In the genomic region with DNA sequence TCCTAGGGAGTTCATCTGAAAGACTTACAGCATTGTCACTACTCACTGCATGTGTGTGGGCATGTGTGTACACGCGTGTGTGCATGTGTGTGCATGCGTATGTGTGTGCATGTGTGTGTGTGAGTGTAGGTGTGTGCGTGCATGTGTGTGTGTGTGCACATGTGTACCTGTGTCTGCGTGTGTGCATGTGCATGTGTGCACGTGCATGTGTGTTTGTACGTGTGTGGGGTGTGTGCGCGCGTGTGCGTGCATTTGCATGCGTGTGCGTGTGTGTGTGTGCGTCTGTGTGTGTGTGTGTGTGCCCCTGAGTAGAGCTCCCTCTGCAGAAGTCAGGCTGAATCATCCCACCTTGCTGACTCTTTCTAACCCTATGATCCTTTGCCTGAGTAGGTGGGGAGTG, we compare ENCODE assay signal across 22 cellular contexts.
DNase-seq lines count a peak whose midpoint lies in the region; ATAC-seq, FAIRE-seq and TF ChIP-seq lines count a peak whose summit lies in the region.
"Had no signal": no experiment of that assay in that cellular context is flagged by ENCODE, and none has a peak within 500 bp of the region (broad histone marks: within the 10 kb centered on the region; RNA-seq: fewer than 3 reads in every experiment).

No MANE protein-coding gene starts in this region.

- no peak overlapping the region for H2AK5ac ChIP-seq in trophoblast cell (ENCODE audit: low read length)

- H3K9me3 ChIP-seq in GM12878 (replicated peaks; ENCODE audit: control insufficient read depth, insufficient read depth, low read length) (no peaks in the 10 kb centered on the region; the same call in 2 of the 3 replicates), trophoblast cell (ENCODE audit: insufficient read depth, low read depth, low read length) (peaks cover 3% of the 10 kb centered on the region)
- H3K9me3 ChIP-seq: BE2C had no signal

- TF ChIP-seq CTCF in GM12878 (IDR thresholded peaks at IDR 0.05 in 2 of 3, conservative IDR thresholded peaks at IDR 0.05 in 1 of 3; ENCODE audit: control insufficient read depth in 2 of 3, extremely low read depth in 1 of 3, insufficient read depth in 1 of 3, low read depth in 3 of 3, low read length in 3 of 3): no peak
- TF ChIP-seq CTCF in endothelial cell (IDR thresholded peaks at IDR 0.05; ENCODE audit: unreplicated experiment): no peak

- peaks cover 6% of the 10 kb centered on the region for H3K36me3 Mint-ChIP-seq in endothelial cell (ENCODE audit: low read depth, unreplicated experiment)
- H3K36me3 Mint-ChIP-seq: CD4-positive, CD25-positive, alpha-beta regulatory T cell; CD8-positive, alpha-beta memory T cell had no signal

- no peak overlapping the region for H2AFZ ChIP-seq in GM12878 (ENCODE audit: control insufficient read depth, low read depth, low read length)
- no peak overlapping the region for H2AFZ ChIP-seq in trophoblast cell (ENCODE audit: insufficient read depth, low read length, poor library complexity)
- H2AFZ ChIP-seq: GM23248 had no signal

- TF ChIP-seq POLR2A in GM12878 (IDR thresholded peaks at IDR 0.05; ENCODE audit: low read depth, low read length): no peak

- CTCF ChIA-PET in GM12878 (lab: Yijun Ruan, JAX): no interaction called here

- H3K4me3 Mint-ChIP-seq in endothelial cell (ENCODE audit: unreplicated experiment): peak overlapping the region; percentile 26
- H3K4me3 Mint-ChIP-seq: CD4-positive, CD25-positive, alpha-beta regulatory T cell; CD8-positive, alpha-beta memory T cell; HFFc6 had no signal

- in situ Hi-C loops in GM12878 (cut with MboI): no loop called here

- no peaks in the 10 kb centered on the region for H3K27me3 Mint-ChIP-seq in endothelial cell (ENCODE audit: unreplicated experiment)
- H3K27me3 Mint-ChIP-seq: CD8-positive, alpha-beta memory T cell had no signal

- no peak for TF ChIP-seq RAD21 in GM12878 (IDR thresholded peaks at IDR 0.05; ENCODE audit: insufficient read depth, low read depth, low read length)

- FAIRE-seq in GM12878 (lab: Jason Lieb, UNC): no peak
- FAIRE-seq: A204.1, GM12891, H54 had no signal

- H3K27ac Mint-ChIP-seq in endothelial cell (ENCODE audit: unreplicated experiment): no peak overlapping the region
- H3K27ac Mint-ChIP-seq: CD4-positive, CD25-positive, alpha-beta regulatory T cell; CD8-positive, alpha-beta memory T cell; HFFc6 had no signal

- BruUV-seq in GM12878 (replicated peaks; lab: Mats Ljungman, UMichigan): no TSS peak

- no peak overlapping the region for H4K91ac ChIP-seq in trophoblast cell (ENCODE audit: low read depth, low read length)

- H3K27ac ChIP-seq in GM12878 (ENCODE audit: control insufficient read depth, insufficient read depth) (no peak overlapping the region), trophoblast cell (ENCODE audit: low read depth, low read length) (no peak overlapping the region)
- H3K27ac ChIP-seq: GM23248 had no signal

- H3K36me3 ChIP-seq in GM12878 (ENCODE audit: control insufficient read depth in 2 of 2, insufficient read depth in 2 of 2, low read length in 1 of 2): no peaks in the 10 kb centered on the region
- no peaks in the 10 kb centered on the region for H3K36me3 ChIP-seq in trophoblast cell (ENCODE audit: control insufficient read depth in 1 of 2, insufficient read depth in 2 of 2, low read length in 2 of 2)
- H3K36me3 ChIP-seq: BE2C had no signal

- intact Hi-C loops in GM12878 (cut with micrococcal nuclease; ENCODE audit: unreplicated experiment): no loop called here

- no peak overlapping the region for H3K14ac ChIP-seq in trophoblast cell (ENCODE audit: low read length)

- no peaks in the 10 kb centered on the region for H3K27me3 ChIP-seq in GM12878 (replicated peaks in 1 of 2; ENCODE audit: control insufficient read depth in 2 of 2, insufficient read depth in 2 of 2, low read length in 1 of 2)
- H3K27me3 ChIP-seq in trophoblast cell (ENCODE audit: insufficient read depth, low read length): no peaks in the 10 kb centered on the region
- H3K27me3 ChIP-seq: BE2C had no signal

- H3K4ac ChIP-seq in trophoblast cell (ENCODE audit: low read depth, low read length): no peak overlapping the region

- H3K9ac ChIP-seq in GM12878 (ENCODE audit: control insufficient read depth, insufficient read depth, low read length): no peak overlapping the region
- H3K9ac ChIP-seq in trophoblast cell (ENCODE audit: low read length): no peak overlapping the region
- H3K9ac ChIP-seq: GM23248 had no signal

- H4K12ac ChIP-seq in trophoblast cell (ENCODE audit: low read depth, low read length): no peak overlapping the region

- H4K8ac ChIP-seq in trophoblast cell (ENCODE audit: low read depth, low read length): no peak overlapping the region

- H3K4me3 ChIP-seq in GM12878: no peak overlapping the region
- peak overlapping the region; percentile 41 for H3K4me3 ChIP-seq in trophoblast cell (ENCODE audit: low read depth, low read length)
- H3K4me3 ChIP-seq: GM23248 had no signal

- POLR2A ChIA-PET in GM12878 (lab: Charles Lee): no interaction called here

- no peaks in the 10 kb centered on the region for H3K79me1 ChIP-seq in trophoblast cell (ENCODE audit: low read length)

- H3K79me2 ChIP-seq in GM12878 (ENCODE audit: control insufficient read depth, insufficient read depth, low read length): no peaks in the 10 kb centered on the region
- H3K79me2 ChIP-seq in trophoblast cell (ENCODE audit: control insufficient read depth, insufficient read depth, low read length, poor library complexity): no peaks in the 10 kb centered on the region

- SMC1A ChIA-PET in GM12878 (lab: Charles Lee; ENCODE audit: uncharacterized antibody, unreplicated experiment): no interaction called here

- no peaks in the 10 kb centered on the region for H3K4me1 ChIP-seq in GM12878 (ENCODE audit: control insufficient read depth, insufficient read depth, low read length)
- no peaks in the 10 kb centered on the region for H3K4me1 ChIP-seq in trophoblast cell (ENCODE audit: control insufficient read depth in 1 of 2, insufficient read depth in 2 of 2, low read length in 2 of 2)
- H3K4me1 ChIP-seq: BE2C had no signal

- WGBS in GM12878 (ENCODE audit: insufficient coverage, insufficient replicate concordance, low lambda C conversion rate, missing lambda C conversion rate): 72% methylated on average over 14 of the region's 14 CpGs
- no CpG with 5 or more reads among the region's 14 CpGs for WGBS in trophoblast cell (ENCODE audit: extremely low coverage, insufficient coverage, insufficient read length)

- no peak overlapping the region for H2BK12ac ChIP-seq in trophoblast cell (ENCODE audit: low read length)

- no peaks in the 10 kb centered on the region for H4K20me1 ChIP-seq in GM12878 (ENCODE audit: control insufficient read depth, insufficient read depth)

- no peak for DNase-seq in GM12878 (ENCODE audit: low read depth, low spot score)
- DNase-seq in endothelial cell (ENCODE audit: low spot score): no peak
- no peak for DNase-seq in trophoblast cell
- no peak for DNase-seq in NK-92 treated with Interleukin-12 subunit alpha and Interleukin-12 subunit beta, amount 100 ng/mL, for 24 hours (lab: John Stamatoyannopoulos, UW)
- no peak for DNase-seq in NOMO-1 treated with DMSO at 0.1 percent for 48 hours (lab: John Stamatoyannopoulos, UW; ENCODE audit: unreplicated experiment)
- DNase-seq: ACHN; BE2C; C1 segment of cervical spinal cord; CD4-positive, CD25-positive, alpha-beta regulatory T cell; CD8-positive, alpha-beta memory T cell; COR-L47; DMS 273 treated with DMSO at 0.1 percent for 48 hours; DMS53; DND-41; EL; GM23248; HCEC 1CT; HFFc6 had no signal

- H3K23ac ChIP-seq in trophoblast cell (ENCODE audit: low read length): peak overlapping the region; percentile 59

- RAD21 ChIA-PET in GM12878 (lab: Charles Lee; ENCODE audit: unreplicated experiment): interaction anchor here (0.6 kb wide), 1 partner anchor 39 kb away, joined by 3 read pairs; no protein-coding TSS in a partner anchor

- H3K9me3 Mint-ChIP-seq in endothelial cell (ENCODE audit: unreplicated experiment): peaks cover 53% of the 10 kb centered on the region

- TF ChIP-seq EP300 in GM12878 (IDR thresholded peaks at IDR 0.05; ENCODE audit: borderline replicate concordance in 1 of 2, control insufficient read depth in 1 of 2, low read depth in 2 of 2, low read length in 2 of 2): no peak

- H2BK120ac ChIP-seq in trophoblast cell (ENCODE audit: insufficient read depth, low read length, poor library complexity): no peak overlapping the region

- H3K4me2 ChIP-seq in GM12878 (ENCODE audit: control insufficient read depth, insufficient read depth) (no peak overlapping the region), trophoblast cell (ENCODE audit: low read length) (no peak overlapping the region)

- H3K18ac ChIP-seq in trophoblast cell (ENCODE audit: low read length): no peak overlapping the region

- no peaks in the 10 kb centered on the region for H3K4me1 Mint-ChIP-seq in endothelial cell (ENCODE audit: unreplicated experiment)
- H3K4me1 Mint-ChIP-seq: CD4-positive, CD25-positive, alpha-beta regulatory T cell; CD8-positive, alpha-beta memory T cell had no signal

- H2BK5ac ChIP-seq in trophoblast cell (ENCODE audit: low read depth, low read length, poor library complexity): no peak overlapping the region

- no peak for ATAC-seq in GM12878
- ATAC-seq in HG02798 (IDR thresholded peaks at IDR 0.05; ENCODE audit: poor library complexity, unreplicated experiment): no peak

TF ChIP-seq in GM12878, 131 proteins besides CTCF, POLR2A, EP300 and RAD21 (continues in another document):
- TF ChIP-seq, protein P1, sequence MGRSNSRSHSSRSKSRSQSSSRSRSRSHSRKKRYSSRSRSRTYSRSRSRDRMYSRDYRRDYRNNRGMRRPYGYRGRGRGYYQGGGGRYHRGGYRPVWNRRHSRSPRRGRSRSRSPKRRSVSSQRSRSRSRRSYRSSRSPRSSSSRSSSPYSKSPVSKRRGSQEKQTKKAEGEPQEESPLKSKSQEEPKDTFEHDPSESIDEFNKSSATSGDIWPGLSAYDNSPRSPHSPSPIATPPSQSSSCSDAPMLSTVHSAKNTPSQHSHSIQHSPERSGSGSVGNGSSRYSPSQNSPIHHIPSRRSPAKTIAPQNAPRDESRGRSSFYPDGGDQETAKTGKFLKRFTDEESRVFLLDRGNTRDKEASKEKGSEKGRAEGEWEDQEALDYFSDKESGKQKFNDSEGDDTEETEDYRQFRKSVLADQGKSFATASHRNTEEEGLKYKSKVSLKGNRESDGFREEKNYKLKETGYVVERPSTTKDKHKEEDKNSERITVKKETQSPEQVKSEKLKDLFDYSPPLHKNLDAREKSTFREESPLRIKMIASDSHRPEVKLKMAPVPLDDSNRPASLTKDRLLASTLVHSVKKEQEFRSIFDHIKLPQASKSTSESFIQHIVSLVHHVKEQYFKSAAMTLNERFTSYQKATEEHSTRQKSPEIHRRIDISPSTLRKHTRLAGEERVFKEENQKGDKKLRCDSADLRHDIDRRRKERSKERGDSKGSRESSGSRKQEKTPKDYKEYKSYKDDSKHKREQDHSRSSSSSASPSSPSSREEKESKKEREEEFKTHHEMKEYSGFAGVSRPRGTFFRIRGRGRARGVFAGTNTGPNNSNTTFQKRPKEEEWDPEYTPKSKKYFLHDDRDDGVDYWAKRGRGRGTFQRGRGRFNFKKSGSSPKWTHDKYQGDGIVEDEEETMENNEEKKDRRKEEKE (IDR thresholded peaks at IDR 0.05): no peak
- TF ChIP-seq NR2F1 (conservative IDR thresholded peaks at IDR 0.05) (no peak), NRF1 (conservative IDR thresholded peaks at IDR 0.05; ENCODE audit: low read depth, low read length) (no peak), RB1 (IDR thresholded peaks at IDR 0.05; ENCODE audit: borderline replicate concordance) (no peak)
